In genomic region chr1:234978397-234979291, GRCh38 we compare ENCODE assay signal across 8 cellular contexts.
DNase-seq lines count a peak whose midpoint lies in the region; ATAC-seq and TF ChIP-seq lines count a peak whose summit lies in the region.

No MANE protein-coding gene starts in this region.

- no peaks in the 10 kb centered on the region for H3K36me3 Mint-ChIP-seq in CD4-positive, alpha-beta T cell (ENCODE audit: low read depth)

- H3K27ac Mint-ChIP-seq in CD4-positive, alpha-beta T cell = peak overlapping the region; percentile 93

- peak in 9 of 10 experiments; percentile 30 to 59 (median 46) for DNase-seq in CD4-positive, alpha-beta T cell
- DNase-seq in Peyer's patch = peak; percentile 84 to 93 (median 86)
- DNase-seq in adrenal gland = peak; percentile 73 to 91 (median 86)
- DNase-seq in hepatocyte (ENCODE audit: low spot score) = peak; percentile 78
- peak; percentile 92 for DNase-seq in spleen
- DNase-seq in NCI-H526 treated with DMSO at 0.1 percent for 48 hours (lab: John Stamatoyannopoulos, UW) = no peak

- TF ChIP-seq CTCF in CD4-positive, alpha-beta T cell (IDR thresholded peaks at IDR 0.05) = peak; percentile 18
- TF ChIP-seq CTCF in Peyer's patch (IDR thresholded peaks at IDR 0.05) (peak in 3 of 6 experiments; percentile 20 to 50 (median 44)), adrenal gland (IDR thresholded peaks at IDR 0.05) (peak in 1 of 6 experiments; percentile 21), hepatocyte (IDR thresholded peaks at IDR 0.05; ENCODE audit: poor library complexity) (no peak), spleen (IDR thresholded peaks at IDR 0.05 in 8 of 11, conservative IDR thresholded peaks at IDR 0.05 in 3 of 11) (peak in 4 of 11 experiments; percentile 6 to 40 (median 22))

- H3K4me1 ChIP-seq in Peyer's patch (peaks cover 24 to 74% (median 41%) of the 10 kb centered on the region in 4 donors), adrenal gland (replicated peaks in 1 of 2) (peaks cover 61 to 82% of the 10 kb centered on the region in 2 donors), hepatocyte (ENCODE audit: insufficient read depth) (peaks cover 56% of the 10 kb centered on the region), spleen (peaks cover 40 to 94% (median 74%) of the 10 kb centered on the region in 6 donors)

- intact Hi-C loops in CD4-positive, alpha-beta T cell (cut with DNase I, micrococcal nuclease) = loop anchor here in 1 of 2 experiments (5.0 kb wide), 2 partner anchors 34 to 366 kb away; partner anchors contain the start of gene IRF2BP2
- intact Hi-C loops in adrenal gland (cut with DNase I) = loop anchor here (5.0 to 10.0 kb wide), 3 partner anchors 104 to 366 kb away; partner anchors contain the start of gene IRF2BP2 (in 1 of the 2)
- intact Hi-C loops in spleen (cut with DNase I; ENCODE audit: low total_unique reads) = no loop called here

- H3K27me3 ChIP-seq in CD4-positive, alpha-beta T cell (ENCODE audit: control insufficient read depth, insufficient read depth, low read length) = no peaks in the 10 kb centered on the region
- H3K27me3 ChIP-seq in Peyer's patch = no peaks in the 10 kb centered on the region
- H3K27me3 ChIP-seq in adrenal gland = no peaks in the 10 kb centered on the region
- no peaks in the 10 kb centered on the region for H3K27me3 ChIP-seq in hepatocyte
- H3K27me3 ChIP-seq in spleen (replicated peaks in 1 of 7) = no peaks in the 10 kb centered on the region

- H3K27me3 Mint-ChIP-seq in CD4-positive, alpha-beta T cell = no peaks in the 10 kb centered on the region

- peak overlapping the region; percentile 82 for H3K4me3 Mint-ChIP-seq in CD4-positive, alpha-beta T cell

- TF ChIP-seq POLR2A in Peyer's patch (IDR thresholded peaks at IDR 0.05) (peak in 1 of 2 donors; percentile 42), adrenal gland (IDR thresholded peaks at IDR 0.05) (peak in 1 of 2 donors; percentile 67), spleen (IDR thresholded peaks at IDR 0.05) (no peak)

- peaks cover 65% of the 10 kb centered on the region for H3K4me1 Mint-ChIP-seq in CD4-positive, alpha-beta T cell (ENCODE audit: low read depth)

- peak overlapping the region in 2 of 4 donors; percentile 9 to 13 for H3K4me3 ChIP-seq in Peyer's patch
- H3K4me3 ChIP-seq in adrenal gland = peak overlapping the region in 1 of 4 donors; percentile 7
- no peak overlapping the region for H3K4me3 ChIP-seq in hepatocyte
- peak overlapping the region in 3 of 8 donors; percentile 0 to 58 (median 3) for H3K4me3 ChIP-seq in spleen

- POLR2A ChIA-PET in CD4-positive, alpha-beta T cell (lab: Charles Lee) = interaction anchor here (0.7 to 3.3 kb wide), 14 partner anchors 8 to 379 kb away, joined by 3 to 20 read pairs (median 7); partner anchors contain the start of gene IRF2BP2

- CTCF ChIA-PET in CD4-positive, alpha-beta T cell (lab: Charles Lee) = interaction anchor here (0.9 to 2.5 kb wide), 10 partner anchors 11 to 381 kb away, joined by 3 to 13 read pairs (median 4); no protein-coding TSS in a partner anchor

- H3K9me3 Mint-ChIP-seq in CD4-positive, alpha-beta T cell = no peaks in the 10 kb centered on the region

- H3K9me3 ChIP-seq in CD4-positive, alpha-beta T cell (ENCODE audit: control insufficient read depth, low read length) = no peaks in the 10 kb centered on the region
- H3K9me3 ChIP-seq in Peyer's patch = no peaks in the 10 kb centered on the region
- H3K9me3 ChIP-seq in adrenal gland (replicated peaks in 1 of 3) = no peaks in the 10 kb centered on the region
- H3K9me3 ChIP-seq in hepatocyte (ENCODE audit: low read depth) = no peaks in the 10 kb centered on the region
- H3K9me3 ChIP-seq in spleen = no peaks in the 10 kb centered on the region

- peak; percentile 79 for ATAC-seq in CD4-positive, alpha-beta T cell (ENCODE audit: poor library complexity)
- ATAC-seq in GM19043 (IDR thresholded peaks at IDR 0.05; ENCODE audit: low read depth, unreplicated experiment) = peak; percentile 61
- peak; percentile 72 for ATAC-seq in HG03175 (IDR thresholded peaks at IDR 0.05; ENCODE audit: unreplicated experiment)

- WGBS in adrenal gland, 4 donors = 32 to 43% (median 36%) methylated on average over 13 to 14 of the region's 14 CpGs
- WGBS in hepatocyte (ENCODE audit: low lambda C conversion rate, missing lambda C conversion rate) = 52% methylated on average over 14 of the region's 14 CpGs
- 29 to 39% (median 34%) methylated on average over 12 to 14 of the region's 14 CpGs for WGBS in spleen, 5 donors

- H3K79me2 ChIP-seq in hepatocyte = no peaks in the 10 kb centered on the region

- H3K27ac ChIP-seq in CD4-positive, alpha-beta T cell (ENCODE audit: low read depth, low read length) = peak overlapping the region; percentile 72
- H3K27ac ChIP-seq in Peyer's patch = peak overlapping the region; percentile 70 to 96 (median 86)
- peak overlapping the region; percentile 94 to 99 (median 95) for H3K27ac ChIP-seq in adrenal gland
- peak overlapping the region; percentile 95 for H3K27ac ChIP-seq in hepatocyte
- peak overlapping the region; percentile 84 to 96 (median 93) for H3K27ac ChIP-seq in spleen

- no peaks in the 10 kb centered on the region for H3K9me2 ChIP-seq in hepatocyte (replicated peaks; ENCODE audit: insufficient read depth)

- H3K4me2 ChIP-seq in hepatocyte = peak overlapping the region; percentile 12

- H2AFZ ChIP-seq in hepatocyte = no peak overlapping the region

- H4K20me1 ChIP-seq in hepatocyte (ENCODE audit: insufficient read depth, poor library complexity, severe bottlenecking) = no peaks in the 10 kb centered on the region

- H3K36me3 ChIP-seq in Peyer's patch = no peaks in the 10 kb centered on the region
- no peaks in the 10 kb centered on the region for H3K36me3 ChIP-seq in adrenal gland (replicated peaks in 1 of 2)
- H3K36me3 ChIP-seq in hepatocyte (replicated peaks; ENCODE audit: insufficient read depth, low read depth) = no peaks in the 10 kb centered on the region
- H3K36me3 ChIP-seq in spleen = no peaks in the 10 kb centered on the region
